1 cellular context compared by ENCODE assay signal in genomic region chr2:237566401-237567235, GRCh38.
A peak's percentile ranks its signal among the peaks of the same experiment; 100 is the strongest.
TF ChIP-seq lines count a peak whose summit lies in the region.

Gene PRLH, plus strand, starts transcription at chr2:237566574. Its CDS starts 0 bp downstream, at chr2:237566574.

TF ChIP-seq in HepG2, 621 proteins besides CTCF, POLR2A, EP300 and RAD21 (continued from another document):
- TF ChIP-seq ZNF646 (CRISPR knock-in tag; IDR thresholded peaks at IDR 0.05): 0 out of 2 replicates have a peak, but pooled peaks have one; percentile 35
- no peak for TF ChIP-seq CENPT (CRISPR knock-in tag; IDR thresholded peaks at IDR 0.05; ENCODE audit: low read depth)
- TF ChIP-seq RAD51 (IDR thresholded peaks at IDR 0.05; ENCODE audit: borderline replicate concordance): no peak
- no peak for TF ChIP-seq TBX3 (IDR thresholded peaks at IDR 0.05; ENCODE audit: borderline replicate concordance)
- no peak for TF ChIP-seq CEBPZ (IDR thresholded peaks at IDR 0.05; ENCODE audit: low read length)
- 0 out of 2 replicates have a peak, but pooled peaks have one; percentile 47 for TF ChIP-seq RBAK (CRISPR knock-in tag; IDR thresholded peaks at IDR 0.05)
- TF ChIP-seq FUBP1 (CRISPR knock-in tag; IDR thresholded peaks at IDR 0.05; ENCODE audit: borderline replicate concordance): no peak
- TF ChIP-seq SALL1 (CRISPR knock-in tag; IDR thresholded peaks at IDR 0.05): peak; percentile 40; the same call in 1 of the 2 replicates
- TF ChIP-seq KDM5B (CRISPR knock-in tag; IDR thresholded peaks at IDR 0.05; ENCODE audit: borderline replicate concordance): peak; percentile 42; the same call in 1 of the 2 replicates
- no peak for TF ChIP-seq EEA1 (CRISPR knock-in tag; IDR thresholded peaks at IDR 0.05; ENCODE audit: borderline replicate concordance)
- TF ChIP-seq ZNF337 (CRISPR knock-in tag; IDR thresholded peaks at IDR 0.05; ENCODE audit: borderline replicate concordance, low read depth): no peak
- no peak for TF ChIP-seq ZNF598 (CRISPR knock-in tag; IDR thresholded peaks at IDR 0.05; ENCODE audit: borderline replicate concordance)
- no peak for TF ChIP-seq ZNF496 (CRISPR knock-in tag; IDR thresholded peaks at IDR 0.05; ENCODE audit: insufficient replicate concordance)
- peak; percentile 62 for TF ChIP-seq MAX (IDR thresholded peaks at IDR 0.05)
- TF ChIP-seq ZNF143 (CRISPR knock-in tag; IDR thresholded peaks at IDR 0.05): no peak
- TF ChIP-seq BHLHE40 (IDR thresholded peaks at IDR 0.05; ENCODE audit: low read length): peak; percentile 59; the same call in 1 of the 2 replicates
- TF ChIP-seq SPEN (CRISPR knock-in tag; IDR thresholded peaks at IDR 0.05; ENCODE audit: low read depth): 0 out of 2 replicates have a peak, but pooled peaks have one; percentile 35
- TF ChIP-seq ZSCAN21 (CRISPR knock-in tag; IDR thresholded peaks at IDR 0.05; ENCODE audit: borderline replicate concordance): no peak
- TF ChIP-seq UBTF (CRISPR knock-in tag; IDR thresholded peaks at IDR 0.05): 0 out of 2 replicates have a peak, but pooled peaks have one; percentile 45
- peak; percentile 60; the same call in 1 of the 2 replicates for TF ChIP-seq ZNF263 (CRISPR knock-in tag; IDR thresholded peaks at IDR 0.05)
- no peak for TF ChIP-seq ARNT2 (CRISPR knock-in tag; IDR thresholded peaks at IDR 0.05; ENCODE audit: low read depth)
- TF ChIP-seq ZNF687 (CRISPR knock-in tag; IDR thresholded peaks at IDR 0.05): peak; percentile 84
- no peak for TF ChIP-seq DR1 (CRISPR knock-in tag; IDR thresholded peaks at IDR 0.05)
- no peak for TF ChIP-seq JUNB (CRISPR knock-in tag; IDR thresholded peaks at IDR 0.05; ENCODE audit: borderline replicate concordance)
- 0 out of 2 replicates have a peak, but pooled peaks have one; percentile 32 for TF ChIP-seq ZNF564 (CRISPR knock-in tag; IDR thresholded peaks at IDR 0.05)
- TF ChIP-seq ZNF549 (CRISPR knock-in tag; IDR thresholded peaks at IDR 0.05): no peak
- no peak for TF ChIP-seq THAP7 (CRISPR knock-in tag; IDR thresholded peaks at IDR 0.05)
